ENCODE assay signal across 8 cellular contexts in genomic region chr12:119666900-119667576, GRCh38. TPM values are rescaled to one million over a fixed set of nuclear protein-coding genes. Genes with fewer than 3 reads are reported as not detected.
DNase-seq lines count a peak whose midpoint lies in the region; ATAC-seq and TF ChIP-seq lines count a peak whose summit lies in the region.

No MANE protein-coding gene starts in this region.

- peaks cover 10% of the 10 kb centered on the region; the same call in 1 of the 2 replicates for H4K20me1 ChIP-seq in DND-41 (ENCODE audit: insufficient read depth, low read length)

- H3K4me3 Mint-ChIP-seq in activated naive CD8-positive, alpha-beta T cell: peak overlapping the region; percentile 94

- peaks cover 40% of the 10 kb centered on the region for H3K4me1 ChIP-seq in DND-41 (ENCODE audit: insufficient read depth, low read length)
- peaks cover 3 to 41% (median 32%) of the 10 kb centered on the region in 4 donors for H3K4me1 ChIP-seq in transverse colon
- peaks cover 21% of the 10 kb centered on the region for H3K4me1 ChIP-seq in mucosa of descending colon (ENCODE audit: low read depth)

- ATAC-seq in DND-41 (ENCODE audit: insufficient read depth, low read depth) (no peak; the same call in 2 of the 3 replicates), HG02884 (IDR thresholded peaks at IDR 0.05; ENCODE audit: unreplicated experiment) (peak; percentile 29), HG02798 (IDR thresholded peaks at IDR 0.05; ENCODE audit: poor library complexity, unreplicated experiment) (no peak), mucosa of descending colon (no peak)

- TF ChIP-seq POLR2A in transverse colon (IDR thresholded peaks at IDR 0.05): no peak

- peak overlapping the region; percentile 80 for H3K27ac Mint-ChIP-seq in activated naive CD8-positive, alpha-beta T cell

- H3K4me2 ChIP-seq in DND-41 (ENCODE audit: insufficient read depth, low read length): peak overlapping the region; percentile 58

- WGBS in transverse colon (ENCODE audit: low coverage in 1 of 2), 2 donors: 6 to 15% methylated on average over 9 of the region's 9 CpGs

- DNase-seq in DND-41: no peak
- DNase-seq in kidney epithelial cell (ENCODE audit: low read depth): no peak
- DNase-seq in transverse colon: no peak
- no peak for DNase-seq in NCI-H2029 treated with DMSO at 0.1 percent for 48 hours (lab: John Stamatoyannopoulos, UW)
- DNase-seq in mucosa of descending colon: no peak

- TF ChIP-seq CTCF in DND-41 (IDR thresholded peaks at IDR 0.05; ENCODE audit: borderline replicate concordance, extremely low read depth, low read length, poor library complexity, severe bottlenecking) (no peak), kidney epithelial cell (IDR thresholded peaks at IDR 0.05; ENCODE audit: insufficient read depth, low read length, poor library complexity, severe bottlenecking) (no peak), transverse colon (IDR thresholded peaks at IDR 0.05) (no peak), mucosa of descending colon (IDR thresholded peaks at IDR 0.05) (no peak)

- in situ Hi-C loops in transverse colon (cut with MboI; ENCODE audit: low pct_ligation_motif_present in 1 of 4, low pct_unique_long_range_greater_than_20kb in 1 of 4, low sequenced_read_pairs in 3 of 4): loop anchor here in 1 of 4 donors (10.0 kb wide), 1 partner anchor 108 kb away; no protein-coding TSS in a partner anchor

- H3K27me3 ChIP-seq in DND-41 (ENCODE audit: insufficient read depth, low read length, poor library complexity) (no peaks in the 10 kb centered on the region), kidney epithelial cell (ENCODE audit: control insufficient read depth, insufficient read depth, low read length) (no peaks in the 10 kb centered on the region), transverse colon (no peaks in the 10 kb centered on the region)

- peaks cover 54% of the 10 kb centered on the region for H3K4me1 Mint-ChIP-seq in activated naive CD8-positive, alpha-beta T cell (ENCODE audit: low read depth)

- no peaks in the 10 kb centered on the region for H3K27me3 Mint-ChIP-seq in activated naive CD8-positive, alpha-beta T cell

- peak overlapping the region; percentile 94 for H3K9ac ChIP-seq in DND-41 (ENCODE audit: low read depth, low read length)

- intact Hi-C loops in transverse colon (cut with DNase I; ENCODE audit: low total_unique reads) (no loop called here), mucosa of descending colon (cut with DNase I, micrococcal nuclease) (no loop called here)

- H3K9me3 Mint-ChIP-seq in activated naive CD8-positive, alpha-beta T cell (ENCODE audit: low read depth): no peaks in the 10 kb centered on the region

- TF ChIP-seq EP300 in transverse colon (IDR thresholded peaks at IDR 0.05; ENCODE audit: low read depth): no peak

- peak overlapping the region; percentile 77 for H2AFZ ChIP-seq in DND-41 (ENCODE audit: low read depth, low read length)

- H3K79me2 ChIP-seq in DND-41 (ENCODE audit: insufficient read depth, low read length): peaks cover 39% of the 10 kb centered on the region

- no peaks in the 10 kb centered on the region for H3K9me3 ChIP-seq in DND-41 (ENCODE audit: insufficient read depth, low read length, severe bottlenecking)
- no peaks in the 10 kb centered on the region for H3K9me3 ChIP-seq in transverse colon
- no peaks in the 10 kb centered on the region for H3K9me3 ChIP-seq in mucosa of descending colon

- H3K36me3 Mint-ChIP-seq in activated naive CD8-positive, alpha-beta T cell: peaks cover 4% of the 10 kb centered on the region

- peak overlapping the region; percentile 95 for H3K27ac ChIP-seq in DND-41 (ENCODE audit: low read length)
- H3K27ac ChIP-seq in transverse colon: peak overlapping the region; percentile 96 to 99 (median 98)

- H3K4me3 ChIP-seq in DND-41 (ENCODE audit: low read depth in 1 of 2, low read length in 2 of 2) (peak overlapping the region; percentile 28 to 81; a peak in 3 of 4 replicates), kidney epithelial cell (ENCODE audit: low read depth, low read length) (peak overlapping the region; percentile 20), transverse colon (peak overlapping the region; percentile 10 to 97 (median 80)), mucosa of descending colon (no peak overlapping the region)

- peaks cover 27% of the 10 kb centered on the region for H3K36me3 ChIP-seq in DND-41 (ENCODE audit: insufficient read depth, low read length)
- H3K36me3 ChIP-seq in kidney epithelial cell (ENCODE audit: control insufficient read depth, insufficient read depth, low read length): no peaks in the 10 kb centered on the region
- H3K36me3 ChIP-seq in transverse colon: no peaks in the 10 kb centered on the region
- H3K36me3 ChIP-seq in mucosa of descending colon (ENCODE audit: low read depth): no peaks in the 10 kb centered on the region

RNA-seq across cellular contexts. Expression of gene PRKAB1, which starts 0.9 kb away (rescaled TPM):
- 28.9 and 36.6 TPM in 2 replicates for total RNA-seq in kidney epithelial cell
- total RNA-seq in transverse colon: 100 to 1,000 TPM in 1 of 4 donors, 10 to 100 TPM in 3; 46.0 to 151 (median 89.3) TPM
- 100 to 1,000 TPM in 1 of 3 donors, 10 to 100 TPM in 2; 63.8 to 127 (median 90.1) TPM for total RNA-seq in mucosa of descending colon
